32 cellular contexts compared by ENCODE assay signal in genomic region chr4:521636-522330, GRCh38. TPM values are rescaled to one million over a fixed set of nuclear protein-coding genes. Genes with fewer than 3 reads are reported as not detected.
"Had no signal": no experiment of that assay in that cellular context is flagged by ENCODE, and none has a peak within 500 bp of the region (broad histone marks: within the 10 kb centered on the region; RNA-seq: fewer than 3 reads in every experiment).

No MANE protein-coding gene starts in this region.

- H3K4me1 ChIP-seq: colonic mucosa, gastroesophageal sphincter had no signal

- H3K4me3 ChIP-seq: colonic mucosa, esophagus squamous epithelium, gastroesophageal sphincter had no signal

- H3K27ac ChIP-seq: brain microvascular endothelial cell, colonic mucosa, epithelial cell of prostate, esophagus squamous epithelium, gastroesophageal sphincter had no signal

- DNase-seq: activated CD4-positive, alpha-beta memory T cell treated with anti-CD3 and anti-CD28 coated beads, Interleukin-2, amount 10 ng/mL, durations not matched to agents 7 days and 5 days; activated CD4-positive, alpha-beta T cell treated with anti-CD3 and anti-CD28 coated beads for 4 hours; activated CD4-positive, alpha-beta T cell treated with anti-CD3 and anti-CD28 coated beads, Interleukin-2, amount 10 ng/mL, durations not matched to agents 7 days and 5 days; activated CD4-positive, alpha-beta T cell treated with anti-CD3 and anti-CD28 coated beads, Interleukin-2, amount 50 U/mL, for 4 hours; activated CD4-positive, CD25-positive, alpha-beta regulatory T cell; activated CD4-positive, CD25-positive, alpha-beta regulatory T cell treated with anti-CD3 and anti-CD28 coated beads, Interleukin-2, amount 50 U/mL, for 72 hours; activated CD8-positive, alpha-beta memory T cell treated with anti-CD3 and anti-CD28 coated beads, Interleukin-2, amount 50 U/mL, for 48 hours; activated gamma-delta T cell; activated naive CD4-positive, alpha-beta T cell treated with anti-CD3 and anti-CD28 coated beads, Interleukin-2, amount 50 U/mL, for 16 hours; activated naive CD4-positive, alpha-beta T cell treated with Interleukin-2 at 50 U/mL for 16 hours; activated T-cell treated with anti-CD3 and anti-CD28 coated beads for 4 hours; activated T-cell treated with anti-CD3 and anti-CD28 coated beads, Interleukin-2, amount 50 U/mL, for 24 hours; activated T-cell treated with anti-CD3 and anti-CD28 coated beads, Interleukin-2, amount 50 U/mL, for 72 hours; amniotic stem cell; anterior cingulate cortex; brain microvascular endothelial cell; central memory CD4-positive, alpha-beta T cell; cerebellar nuclear complex; colonic mucosa; effector CD8-positive, alpha-beta T cell; esophagus squamous epithelium; foreskin melanocyte; T-helper 2 cell had no signal

- H3K36me3 ChIP-seq: colonic mucosa had no signal

- H3K9me3 ChIP-seq: colonic mucosa, esophagus squamous epithelium, gastroesophageal sphincter had no signal

- H3K27me3 Mint-ChIP-seq: activated CD4-positive, alpha-beta memory T cell treated with anti-CD3 and anti-CD28 coated beads, Interleukin-2, amount 10 ng/mL, durations not matched to agents 7 days and 5 days; activated CD4-positive, alpha-beta T cell treated with anti-CD3 and anti-CD28 coated beads, Interleukin-2, amount 10 ng/mL, durations not matched to agents 7 days and 5 days; activated naive CD8-positive, alpha-beta T cell; activated T-cell treated with anti-CD3 and anti-CD28 coated beads, Interleukin-2, amount 50 U/mL, for 24 hours had no signal

- H3K4me1 Mint-ChIP-seq: activated CD4-positive, alpha-beta memory T cell treated with anti-CD3 and anti-CD28 coated beads, Interleukin-2, amount 10 ng/mL, durations not matched to agents 7 days and 5 days; activated CD4-positive, alpha-beta T cell treated with anti-CD3 and anti-CD28 coated beads, Interleukin-2, amount 10 ng/mL, durations not matched to agents 7 days and 5 days had no signal

- H3K9me3 Mint-ChIP-seq: activated CD4-positive, alpha-beta T cell treated with anti-CD3 and anti-CD28 coated beads, Interleukin-2, amount 10 ng/mL, durations not matched to agents 7 days and 5 days; activated T-cell treated with anti-CD3 and anti-CD28 coated beads, Interleukin-2, amount 50 U/mL, for 24 hours; activated T-cell treated with anti-CD3 and anti-CD28 coated beads, Interleukin-2, amount 50 U/mL, for 72 hours had no signal

- H3K4me3 Mint-ChIP-seq: activated CD4-positive, alpha-beta memory T cell treated with anti-CD3 and anti-CD28 coated beads, Interleukin-2, amount 10 ng/mL, durations not matched to agents 7 days and 5 days; activated CD4-positive, alpha-beta T cell treated with anti-CD3 and anti-CD28 coated beads, Interleukin-2, amount 10 ng/mL, durations not matched to agents 7 days and 5 days; activated naive CD8-positive, alpha-beta T cell; activated T-cell treated with anti-CD3 and anti-CD28 coated beads, Interleukin-2, amount 50 U/mL, for 24 hours; activated T-cell treated with anti-CD3 and anti-CD28 coated beads, Interleukin-2, amount 50 U/mL, for 72 hours had no signal

- H3K27ac Mint-ChIP-seq: activated CD4-positive, alpha-beta memory T cell treated with anti-CD3 and anti-CD28 coated beads, Interleukin-2, amount 10 ng/mL, durations not matched to agents 7 days and 5 days; activated CD4-positive, alpha-beta T cell treated with anti-CD3 and anti-CD28 coated beads, Interleukin-2, amount 10 ng/mL, durations not matched to agents 7 days and 5 days; activated naive CD8-positive, alpha-beta T cell; activated T-cell treated with anti-CD3 and anti-CD28 coated beads, Interleukin-2, amount 50 U/mL, for 24 hours; activated T-cell treated with anti-CD3 and anti-CD28 coated beads, Interleukin-2, amount 50 U/mL, for 72 hours had no signal

- H3K27me3 ChIP-seq: brain microvascular endothelial cell, colonic mucosa, esophagus squamous epithelium, gastroesophageal sphincter had no signal

- ATAC-seq: activated T-cell treated with anti-CD3 and anti-CD28 coated beads, Interleukin-2, amount 50 U/mL, for 72 hours; gastroesophageal sphincter had no signal

RNA-seq across cellular contexts. Expression of gene TMEM271, which starts 54.3 kb away (rescaled TPM):
- total RNA-seq: activated CD4-positive, alpha-beta memory T cell treated with anti-CD3 and anti-CD28 coated beads, Interleukin-2, amount 10 ng/mL, durations not matched to agents 7 days and 5 days; activated CD4-positive, alpha-beta T cell treated with anti-CD3 and anti-CD28 coated beads, Interleukin-2, amount 10 ng/mL, durations not matched to agents 7 days and 5 days; activated T-cell treated with anti-CD3 and anti-CD28 coated beads, Interleukin-2, amount 50 U/mL, for 72 hours; colonic mucosa; dermis microvascular lymphatic vessel endothelial cell; endothelial cell of umbilical vein; fibroblast of lung; fibroblast of villous mesenchyme; glomerular endothelial cell; T-helper 1 cell treated with Interleukin-12 subunit alpha and Interleukin-12 subunit beta and Interleukin-4 antibody, amounts not matched to agents 30 ng/mL and 1 ng/mL, for 36 hours had no signal
- polyA plus RNA-seq: endothelial cell of umbilical vein, fibroblast of lung had no signal
